ENCODE assay signal across 21 cellular contexts in the genomic region with DNA sequence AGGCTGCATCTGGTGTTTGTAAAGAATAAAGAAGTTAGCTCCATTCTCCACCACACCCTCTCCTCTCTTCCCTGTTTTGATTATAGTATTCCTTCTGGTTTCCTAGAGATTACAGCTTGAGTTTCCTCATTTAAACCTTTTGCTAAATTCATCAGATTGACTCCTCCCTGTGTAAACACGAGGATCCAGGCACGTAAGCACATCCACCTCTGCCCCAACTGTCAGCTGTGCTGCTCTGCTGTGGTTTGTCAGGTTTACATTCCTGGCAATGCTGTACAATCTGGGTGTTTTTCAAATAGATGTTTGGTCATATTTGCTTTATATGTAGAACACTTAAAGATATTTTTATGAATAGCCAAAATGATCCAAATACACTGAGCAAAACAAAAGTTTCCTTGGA.
A peak's percentile ranks its signal among the peaks of the same experiment; 100 is the strongest.
DNase-seq lines count a peak whose midpoint lies in the region; ATAC-seq, FAIRE-seq and TF ChIP-seq lines count a peak whose summit lies in the region.
"Had no signal": no experiment of that assay in that cellular context is flagged by ENCODE, and none has a peak within 500 bp of the region (broad histone marks: within the 10 kb centered on the region; RNA-seq: fewer than 3 reads in every experiment).

No MANE protein-coding gene starts in this region.

- no peaks in the 10 kb centered on the region for H3K9me3 ChIP-seq in small intestine (ENCODE audit: control insufficient read depth, low read depth)
- H3K9me3 ChIP-seq: HAP-1, psoas muscle, upper lobe of left lung had no signal

- ATAC-seq in HG02938 (IDR thresholded peaks at IDR 0.05; ENCODE audit: unreplicated experiment), result no peak
- ATAC-seq: psoas muscle had no signal

- H3K27ac ChIP-seq in RWPE1 (no peak overlapping the region), small intestine (ENCODE audit: low read depth in 1 of 2, low read length in 1 of 2) (no peak overlapping the region)
- H3K27ac ChIP-seq: KMS-11, psoas muscle, upper lobe of left lung had no signal

- H3K4me1 ChIP-seq in small intestine (ENCODE audit: control insufficient read depth in 2 of 2, insufficient read depth in 1 of 2, low read depth in 1 of 2, low read length in 1 of 2), result no peaks in the 10 kb centered on the region
- H3K4me1 ChIP-seq: psoas muscle, upper lobe of left lung had no signal

- no peaks in the 10 kb centered on the region for H3K27me3 ChIP-seq in small intestine (ENCODE audit: control insufficient read depth in 2 of 2, insufficient read depth in 2 of 2, low read length in 2 of 2)
- H3K27me3 ChIP-seq: upper lobe of left lung had no signal

- CTCF ChIA-PET in RWPE1 (lab: Yijun Ruan, JAX), result no interaction called here

- no peak for FAIRE-seq in small intestine (lab: Jason Lieb, UNC)

- POLR2A ChIA-PET in RWPE1 (lab: Yijun Ruan, JAX; ENCODE audit: low non-redundant PET), result no interaction called here

- no peaks in the 10 kb centered on the region for H3K36me3 ChIP-seq in small intestine (ENCODE audit: control insufficient read depth in 2 of 2, insufficient read depth in 2 of 2, low read length in 2 of 2)
- H3K36me3 ChIP-seq: HAP-1, upper lobe of left lung had no signal

- H3K4me3 ChIP-seq in fibroblast of pulmonary artery (replicated peaks; ENCODE audit: low read depth, low read length) (no peak overlapping the region), small intestine (ENCODE audit: low read depth in 1 of 2, low read length in 2 of 2) (no peak overlapping the region)
- H3K4me3 ChIP-seq: HAP-1, psoas muscle, upper lobe of left lung had no signal

- DNase-seq in NCI-H1092 treated with DMSO at 0.1 percent for 48 hours (lab: John Stamatoyannopoulos, UW), result peak; percentile 84
- peak; percentile 3 for DNase-seq in RWPE1 (ENCODE audit: low spot score)
- peak; percentile 3 for DNase-seq in fibroblast of pulmonary artery (ENCODE audit: low read depth)
- peak; percentile 45 for DNase-seq in small intestine
- no peak for DNase-seq in activated effector memory CD4-positive, alpha-beta T cell treated with anti-CD3 and anti-CD28 coated beads, Interleukin-2, amount 50 U/mL, for 16 hours
- no peak for DNase-seq in stimulated activated CD8-positive, alpha-beta memory T cell treated with anti-CD3 and anti-CD28 coated beads, Interleukin-4, amount 100 ng/mL, for 48 hours
- no peak for DNase-seq in GF-D8 (lab: John Stamatoyannopoulos, UW)
- DNase-seq: activated CD4-positive, alpha-beta T cell treated with anti-CD3 and anti-CD28 coated beads for 48 hours; activated naive CD4-positive, alpha-beta T cell treated with anti-CD3 and anti-CD28 coated beads for 36 hours; dermis blood vessel endothelial cell; glutamatergic neuron; mammary epithelial cell; NCI-H1105; NCI-H2227 treated with DMSO at 0.1 percent for 48 hours; psoas muscle; stimulated activated naive CD4-positive, alpha-beta T cell treated with Interleukin-2 at 50 U/mL for 16 hours; T1000; upper lobe of left lung had no signal

- 18 to 45% (median 39%) methylated on average over 2 of the region's 2 CpGs for WGBS in small intestine, 3 donors

- TF ChIP-seq CTCF in RWPE1 (conservative IDR thresholded peaks at IDR 0.05; ENCODE audit: low read depth) (no peak), fibroblast of pulmonary artery (IDR thresholded peaks at IDR 0.05; ENCODE audit: low read length, missing control alignments) (no peak)

Comparison
In these comparisons a context has a peak if more than half of its experiments do, and no peak if none do; other contexts are left out.
1. DNase-seq: peak in NCI-H1092 treated with DMSO at 0.1 percent for 48 hours (single experiment), RWPE1 (single experiment), fibroblast of pulmonary artery (single experiment) and small intestine (single experiment); none in activated effector memory CD4-positive, alpha-beta T cell treated with anti-CD3 and anti-CD28 coated beads, Interleukin-2, amount 50 U/mL, for 16 hours (single experiment), stimulated activated CD8-positive, alpha-beta memory T cell treated with anti-CD3 and anti-CD28 coated beads, Interleukin-4, amount 100 ng/mL, for 48 hours (single experiment) and GF-D8 (single experiment).